1 cellular context compared by ENCODE assay signal in genomic region chr17:8162232-8162996, GRCh38.
TF ChIP-seq lines count a peak whose summit lies in the region.

A gene with protein sequence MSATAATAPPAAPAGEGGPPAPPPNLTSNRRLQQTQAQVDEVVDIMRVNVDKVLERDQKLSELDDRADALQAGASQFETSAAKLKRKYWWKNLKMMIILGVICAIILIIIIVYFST (minus strand): TSS chr17:8162948. CDS start chr17:8162879, 69 bp downstream.

TF ChIP-seq in HepG2, 621 proteins besides CTCF, POLR2A, EP300 and RAD21 (continued from another document):
- TF ChIP-seq NFAT5 (CRISPR knock-in tag; IDR thresholded peaks at IDR 0.05) (no peak), ASH2L (IDR thresholded peaks at IDR 0.05; ENCODE audit: insufficient read length, low read depth, low read length) (peak; percentile 52), HNRNPUL1 (IDR thresholded peaks at IDR 0.05; ENCODE audit: low read depth, low read length) (no peak), ZNF441 (CRISPR knock-in tag; IDR thresholded peaks at IDR 0.05; ENCODE audit: borderline replicate concordance) (peak; percentile 66), ZNF674 (CRISPR knock-in tag; IDR thresholded peaks at IDR 0.05; ENCODE audit: low read depth) (no peak), PHB2 (IDR thresholded peaks at IDR 0.05; ENCODE audit: partially characterized antibody) (no peak), REXO4 (CRISPR knock-in tag; IDR thresholded peaks at IDR 0.05; ENCODE audit: borderline replicate concordance) (no peak), ZNF563 (CRISPR knock-in tag; IDR thresholded peaks at IDR 0.05) (peak; percentile 85), BHLHE40 (IDR thresholded peaks at IDR 0.05; ENCODE audit: low read length) (no peak), TCF7 (IDR thresholded peaks at IDR 0.05; ENCODE audit: low read depth) (no peak), RBFOX2 (IDR thresholded peaks at IDR 0.05; ENCODE audit: low read depth, low read length) (peak; percentile 84), PLSCR1 (CRISPR knock-in tag; IDR thresholded peaks at IDR 0.05; ENCODE audit: borderline replicate concordance) (no peak), SRSF4 (IDR thresholded peaks at IDR 0.05; ENCODE audit: low read depth, low read length, poor library complexity, severe bottlenecking) (no peak), ZNF609 (CRISPR knock-in tag; IDR thresholded peaks at IDR 0.05; ENCODE audit: borderline replicate concordance) (no peak), ZNF768 (CRISPR knock-in tag; IDR thresholded peaks at IDR 0.05) (no peak; the same call in 1 of the 2 replicates), KDM5A (IDR thresholded peaks at IDR 0.05; ENCODE audit: borderline replicate concordance, low read length) (peak; percentile 32; the same call in 1 of the 2 replicates), SALL2 (CRISPR knock-in tag; IDR thresholded peaks at IDR 0.05) (no peak; the same call in 1 of the 2 replicates), ZNF775 (CRISPR knock-in tag; IDR thresholded peaks at IDR 0.05; ENCODE audit: borderline replicate concordance) (no peak)
- TF ChIP-seq, protein P1, sequence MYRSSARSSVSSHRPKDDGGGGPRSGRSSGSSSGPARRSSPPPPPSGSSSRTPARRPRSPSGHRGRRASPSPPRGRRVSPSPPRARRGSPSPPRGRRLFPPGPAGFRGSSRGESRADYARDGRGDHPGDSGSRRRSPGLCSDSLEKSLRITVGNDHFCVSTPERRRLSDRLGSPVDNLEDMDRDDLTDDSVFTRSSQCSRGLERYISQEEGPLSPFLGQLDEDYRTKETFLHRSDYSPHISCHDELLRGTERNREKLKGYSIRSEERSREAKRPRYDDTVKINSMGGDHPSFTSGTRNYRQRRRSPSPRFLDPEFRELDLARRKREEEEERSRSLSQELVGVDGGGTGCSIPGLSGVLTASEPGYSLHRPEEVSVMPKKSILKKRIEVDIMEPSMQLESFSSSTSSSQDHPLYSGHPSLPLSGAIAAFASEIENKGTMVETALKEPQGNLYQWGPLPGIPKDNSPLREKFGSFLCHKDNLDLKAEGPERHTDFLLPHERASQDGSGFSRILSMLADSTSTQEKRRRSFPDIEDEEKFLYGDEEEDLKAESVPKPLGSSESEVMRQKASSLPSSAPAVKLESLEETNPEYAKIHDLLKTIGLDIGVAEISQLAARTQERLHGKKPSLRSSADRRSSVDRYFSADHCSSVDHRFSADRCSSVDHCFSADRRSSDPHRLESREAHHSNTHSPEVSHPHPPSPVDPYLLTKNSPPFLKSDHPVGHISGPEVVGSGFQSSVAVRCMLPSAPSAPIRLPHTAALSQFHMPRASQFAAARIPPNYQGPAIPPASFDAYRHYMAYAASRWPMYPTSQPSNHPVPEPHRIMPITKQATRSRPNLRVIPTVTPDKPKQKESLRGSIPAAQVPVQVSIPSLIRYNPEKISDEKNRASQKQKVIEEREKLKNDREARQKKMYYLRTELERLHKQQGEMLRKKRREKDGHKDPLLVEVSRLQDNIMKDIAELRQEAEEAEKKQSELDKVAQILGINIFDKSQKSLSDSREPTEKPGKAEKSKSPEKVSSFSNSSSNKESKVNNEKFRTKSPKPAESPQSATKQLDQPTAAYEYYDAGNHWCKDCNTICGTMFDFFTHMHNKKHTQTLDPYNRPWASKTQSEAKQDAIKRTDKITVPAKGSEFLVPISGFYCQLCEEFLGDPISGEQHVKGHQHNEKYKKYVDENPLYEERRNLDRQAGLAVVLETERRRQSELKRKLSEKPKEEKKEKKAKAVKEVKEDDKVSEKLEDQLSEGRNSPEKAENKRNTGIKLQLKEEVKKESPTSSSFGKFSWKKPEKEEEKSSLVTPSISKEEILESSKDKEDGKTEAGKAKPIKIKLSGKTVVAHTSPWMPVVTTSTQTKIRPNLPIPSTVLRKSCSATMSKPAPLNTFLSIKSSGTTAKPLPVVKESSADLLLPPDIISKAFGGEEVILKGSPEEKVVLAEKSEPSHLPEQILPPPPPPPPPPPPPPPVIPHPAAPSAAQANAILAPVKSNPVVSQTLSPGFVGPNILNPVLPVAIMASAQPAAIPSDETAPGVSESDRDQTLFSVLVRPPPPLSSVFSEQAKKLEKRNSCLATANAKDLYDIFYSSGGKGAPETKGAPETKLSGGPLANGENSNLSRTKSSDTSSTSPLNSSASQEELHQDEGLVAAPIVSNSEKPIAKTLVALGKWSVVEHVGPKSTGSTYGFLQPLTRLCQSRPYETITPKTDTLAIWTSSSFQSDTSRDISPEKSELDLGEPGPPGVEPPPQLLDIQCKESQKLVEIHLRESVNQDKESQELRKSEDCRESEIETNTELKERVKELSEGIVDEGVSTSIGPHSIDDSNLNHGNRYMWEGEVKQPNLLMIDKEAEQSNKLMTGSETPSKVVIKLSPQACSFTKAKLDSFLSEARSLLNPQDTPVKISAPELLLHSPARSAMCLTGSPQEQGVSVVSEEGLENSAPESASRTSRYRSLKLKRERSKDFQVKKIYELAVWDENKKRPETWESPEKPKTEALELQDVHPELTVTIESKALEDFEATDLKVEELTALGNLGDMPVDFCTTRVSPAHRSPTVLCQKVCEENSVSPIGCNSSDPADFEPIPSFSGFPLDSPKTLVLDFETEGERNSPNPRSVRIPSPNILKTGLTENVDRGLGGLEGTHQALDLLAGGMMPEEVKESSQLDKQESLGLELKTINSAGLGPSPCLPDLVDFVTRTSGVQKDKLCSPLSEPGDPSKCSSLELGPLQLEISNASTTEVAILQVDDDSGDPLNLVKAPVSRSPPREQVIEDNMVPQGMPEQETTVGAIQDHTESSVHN (CRISPR knock-in tag; IDR thresholded peaks at IDR 0.05), result no peak
- TF ChIP-seq, protein P2, sequence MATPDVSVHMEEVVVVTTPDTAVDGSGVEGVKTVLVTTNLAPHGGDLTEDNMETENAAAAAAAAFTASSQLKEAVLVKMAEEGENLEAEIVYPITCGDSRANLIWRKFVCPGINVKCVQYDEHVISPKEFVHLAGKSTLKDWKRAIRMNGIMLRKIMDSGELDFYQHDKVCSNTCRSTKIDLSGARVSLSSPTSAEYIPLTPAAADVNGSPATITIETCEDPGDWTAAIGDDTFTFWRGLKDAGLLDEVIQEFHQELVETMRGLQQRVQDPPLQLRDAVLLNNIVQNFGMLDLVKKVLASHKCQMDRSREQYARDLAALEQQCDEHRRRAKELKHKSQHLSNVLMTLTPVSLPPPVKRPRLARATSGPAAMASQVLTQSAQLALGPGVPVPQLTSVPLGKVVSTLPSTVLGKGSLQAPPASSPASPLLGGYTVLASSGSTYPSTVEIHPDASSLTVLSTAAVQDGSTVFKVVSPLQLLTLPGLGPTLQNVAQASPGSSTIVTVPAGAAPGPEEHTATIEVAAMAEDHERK (CRISPR knock-in tag; IDR thresholded peaks at IDR 0.05; ENCODE audit: low read depth), result no peak
